31 cellular contexts compared by ENCODE assay signal in the genomic region with DNA sequence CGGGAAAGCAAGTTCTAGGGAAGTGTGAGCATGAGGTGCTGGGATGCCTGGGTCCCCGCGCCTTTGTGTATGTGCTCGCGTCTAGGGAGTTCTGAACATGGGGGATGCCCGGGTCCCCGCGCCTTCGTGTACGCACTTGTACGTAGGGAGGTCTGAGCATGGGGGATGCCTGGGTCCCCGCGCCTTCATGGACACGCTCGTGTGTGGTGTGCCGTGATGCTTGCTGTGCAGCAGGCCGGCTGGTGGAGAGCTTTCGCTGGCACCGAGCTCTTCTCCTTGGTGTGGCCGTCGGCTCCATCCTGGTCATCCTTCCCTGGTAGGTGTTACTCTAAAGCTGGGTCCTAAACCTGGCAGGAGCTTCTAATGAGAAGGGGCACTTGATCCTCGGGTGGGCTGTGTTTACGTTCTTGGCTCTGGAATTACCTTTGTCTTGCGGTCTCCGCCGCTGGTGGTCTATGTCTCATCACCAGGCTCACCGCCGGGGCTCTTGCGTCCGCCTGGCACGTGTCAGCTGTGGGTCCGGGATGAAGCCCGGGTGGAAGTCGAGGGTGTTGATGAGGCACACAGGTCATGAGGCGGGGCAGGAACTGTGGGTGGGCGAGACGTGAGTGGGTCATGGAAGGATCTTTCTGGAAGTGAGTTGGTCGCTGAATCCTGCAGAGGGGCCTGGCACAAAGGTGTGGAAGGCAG.
DNase-seq lines count a peak whose midpoint lies in the region; ATAC-seq, FAIRE-seq and TF ChIP-seq lines count a peak whose summit lies in the region.
"Had no signal": no experiment of that assay in that cellular context is flagged by ENCODE, and none has a peak within 500 bp of the region (broad histone marks: within the 10 kb centered on the region; RNA-seq: fewer than 3 reads in every experiment).

No MANE protein-coding gene starts in this region.

- H3K4me1 Mint-ChIP-seq in glutamatergic neuron (ENCODE audit: low read depth, unreplicated experiment) = peaks cover 20% of the 10 kb centered on the region

- peaks cover 8% of the 10 kb centered on the region for H3K9me3 Mint-ChIP-seq in glutamatergic neuron (ENCODE audit: unreplicated experiment)
- H3K9me3 Mint-ChIP-seq: activated B cell treated with CpG ODN at 0.5 μM for 24 hours; activated naive CD4-positive, alpha-beta T cell treated with anti-CD3 and anti-CD28 coated beads for 36 hours; memory B cell had no signal

- H3K36me3 ChIP-seq in HepG2 (replicated peaks in 1 of 2; ENCODE audit: control insufficient read depth in 1 of 2, insufficient read depth in 2 of 2, low read length in 2 of 2) (peaks cover 3 to 17% of the 10 kb centered on the region in 2 experiments; a peak in 4 of 5 replicates), right lobe of liver (no peaks in the 10 kb centered on the region), osteoblast (ENCODE audit: insufficient read depth, low read length) (peaks cover 19% of the 10 kb centered on the region), uterus (no peaks in the 10 kb centered on the region)
- H3K36me3 ChIP-seq: prostate gland had no signal

- intact Hi-C loops in HepG2 (cut with micrococcal nuclease; ENCODE audit: unreplicated experiment) (no loop called here), right lobe of liver (cut with DNase I) (no loop called here), uterus (cut with DNase I; ENCODE audit: low total_unique reads) (no loop called here)

- H3K36me3 Mint-ChIP-seq in glutamatergic neuron (ENCODE audit: unreplicated experiment) = peaks cover 4% of the 10 kb centered on the region

- H3K9me3 ChIP-seq in HepG2 (ENCODE audit: low read length) (no peaks in the 10 kb centered on the region), right lobe of liver (no peaks in the 10 kb centered on the region), osteoblast (ENCODE audit: low read depth, low read length) (no peaks in the 10 kb centered on the region), uterus (no peaks in the 10 kb centered on the region)
- H3K9me3 ChIP-seq: body of pancreas, esophagus muscularis mucosa, neutrophil, prostate gland, SJSA1, upper lobe of left lung had no signal

- H3K9ac ChIP-seq in HepG2 (ENCODE audit: insufficient read depth, low read depth, low read length) = no peak overlapping the region

- H3K27ac Mint-ChIP-seq in glutamatergic neuron (ENCODE audit: unreplicated experiment) = peak overlapping the region; percentile 18
- H3K27ac Mint-ChIP-seq: activated B cell treated with CpG ODN at 0.5 μM for 24 hours; activated naive CD4-positive, alpha-beta T cell treated with anti-CD3 and anti-CD28 coated beads for 36 hours; memory B cell had no signal

- no peak for DNase-seq in HepG2 (ENCODE audit: low spot score)
- no peak for DNase-seq in right lobe of liver
- no peak for DNase-seq in glutamatergic neuron
- DNase-seq in osteoblast (ENCODE audit: insufficient read length, low spot score, missing footprints) = peak; percentile 36
- DNase-seq in uterus = no peak
- DNase-seq in medulla oblongata (ENCODE audit: extremely low spot score) = no peak
- DNase-seq in kidney tubule cell (ENCODE audit: low spot score) = no peak
- no peak for DNase-seq in NK-92 treated with Interleukin-12 subunit alpha and Interleukin-12 subunit beta, amount 100 ng/mL, for 24 hours (lab: John Stamatoyannopoulos, UW)
- DNase-seq: activated B cell treated with CpG ODN at 0.5 μM for 24 hours; activated naive CD4-positive, alpha-beta T cell treated with anti-CD3 and anti-CD28 coated beads for 36 hours; activated T-cell treated with anti-CD3 and anti-CD28 coated beads, Interleukin-2, amount 50 U/mL, for 48 hours; body of pancreas; dermis blood vessel endothelial cell; DMS 273 treated with DMSO at 0.1 percent for 48 hours; foreskin fibroblast; NCI-H1048; NCI-H1694; NCI-H82; RPMI8226; stimulated activated CD4-positive, alpha-beta T cell treated with anti-CD3 and anti-CD28 coated beads, Interleukin-15, amount 100 ng/mL, for 24 hours; stimulated activated CD4-positive, alpha-beta T cell treated with anti-CD3 and anti-CD28 coated beads, Interleukin-4, amount 100 ng/mL, for 4 hours; substantia nigra; T-helper 1 cell had no signal

- ATAC-seq in HepG2 (no peak), right lobe of liver (no peak)
- ATAC-seq: body of pancreas had no signal

- TF ChIP-seq EP300 in HepG2 (IDR thresholded peaks at IDR 0.05; ENCODE audit: low read depth in 2 of 2, low read length in 2 of 2) (no peak), HepG2 (CRISPR knock-in tag; IDR thresholded peaks at IDR 0.05; ENCODE audit: borderline replicate concordance) (no peak)

- peaks cover 5% of the 10 kb centered on the region for H3K27me3 Mint-ChIP-seq in glutamatergic neuron (ENCODE audit: unreplicated experiment)
- H3K27me3 Mint-ChIP-seq: activated B cell treated with CpG ODN at 0.5 μM for 24 hours, memory B cell had no signal

- H3K4me1 ChIP-seq in HepG2 (ENCODE audit: insufficient read depth, low read length) = no peaks in the 10 kb centered on the region
- no peaks in the 10 kb centered on the region for H3K4me1 ChIP-seq in right lobe of liver
- peaks cover 20% of the 10 kb centered on the region for H3K4me1 ChIP-seq in osteoblast (ENCODE audit: insufficient read depth, low read length)
- H3K4me1 ChIP-seq in uterus = peaks cover 0 to 17% of the 10 kb centered on the region in 2 donors

- TF ChIP-seq CTCF in HepG2 (CRISPR knock-in tag; IDR thresholded peaks at IDR 0.05) (no peak), right lobe of liver (IDR thresholded peaks at IDR 0.05) (no peak), glutamatergic neuron (IDR thresholded peaks at IDR 0.05; ENCODE audit: partially characterized antibody, unreplicated experiment) (no peak), osteoblast (IDR thresholded peaks at IDR 0.05; ENCODE audit: extremely low read depth, low read depth, low read length) (no peak), uterus (IDR thresholded peaks at IDR 0.05) (no peak)

- TF ChIP-seq RAD21 in HepG2 (CRISPR knock-in tag; IDR thresholded peaks at IDR 0.05) = no peak

- CTCF ChIA-PET in HepG2 (lab: Yijun Ruan, JAX; ENCODE audit: low intra/inter-chr PET ratio, low total read pairs) = no interaction called here

- POLR2A ChIA-PET in HepG2 (lab: Yijun Ruan, JAX) = no interaction called here

- no peak overlapping the region for H3K27ac ChIP-seq in HepG2 (ENCODE audit: extremely low read length, insufficient read depth, low read length)
- no peak overlapping the region for H3K27ac ChIP-seq in right lobe of liver
- no peak overlapping the region for H3K27ac ChIP-seq in osteoblast (ENCODE audit: low read depth, low read length)
- peak overlapping the region; percentile 10 to 94 for H3K27ac ChIP-seq in uterus
- H3K27ac ChIP-seq: body of pancreas, esophagus muscularis mucosa, prostate gland, SJSA1 had no signal

- FAIRE-seq in HepG2 (lab: Jason Lieb, UNC) = no peak
- FAIRE-seq: GM18507, H54 had no signal

- no peaks in the 10 kb centered on the region; the same call in 1 of the 2 replicates for H4K20me1 ChIP-seq in HepG2 (ENCODE audit: insufficient read depth, low read length)
- H4K20me1 ChIP-seq in osteoblast (ENCODE audit: insufficient read depth, low read length) = no peaks in the 10 kb centered on the region

- H3K4me2 ChIP-seq in HepG2 (ENCODE audit: low read depth, low read length) (no peak overlapping the region), osteoblast (ENCODE audit: insufficient read depth, low read length) (no peak overlapping the region)

- H3K4me3 Mint-ChIP-seq in glutamatergic neuron (ENCODE audit: unreplicated experiment) = no peak overlapping the region
- H3K4me3 Mint-ChIP-seq: activated B cell treated with CpG ODN at 0.5 μM for 24 hours; activated naive CD4-positive, alpha-beta T cell treated with anti-CD3 and anti-CD28 coated beads for 36 hours; memory B cell had no signal

- no peak overlapping the region for H2AFZ ChIP-seq in HepG2 (ENCODE audit: low read length)
- no peak overlapping the region for H2AFZ ChIP-seq in osteoblast (ENCODE audit: low read length)

- H3K4me3 ChIP-seq in HepG2 (replicated peaks in 1 of 3; ENCODE audit: insufficient read depth in 1 of 3, low read depth in 2 of 3, low read length in 3 of 3) (no peak overlapping the region), right lobe of liver (no peak overlapping the region), osteoblast (ENCODE audit: insufficient read depth, low read length) (no peak overlapping the region), uterus (no peak overlapping the region)
- H3K4me3 ChIP-seq: body of pancreas, esophagus muscularis mucosa, prostate gland, SJSA1, upper lobe of left lung had no signal

- H3K27me3 ChIP-seq in HepG2 (ENCODE audit: control insufficient read depth in 1 of 2, insufficient read depth in 2 of 2, low read length in 2 of 2) = no peaks in the 10 kb centered on the region
- H3K27me3 ChIP-seq in right lobe of liver = no peaks in the 10 kb centered on the region
- no peaks in the 10 kb centered on the region for H3K27me3 ChIP-seq in osteoblast (ENCODE audit: insufficient read depth, low read length)
- no peaks in the 10 kb centered on the region for H3K27me3 ChIP-seq in uterus
- H3K27me3 ChIP-seq: body of pancreas, esophagus muscularis mucosa, neutrophil, SJSA1, upper lobe of left lung had no signal

- no TSS peak for BruUV-seq in HepG2 (replicated peaks; lab: Mats Ljungman, UMichigan)

- WGBS in HepG2 (ENCODE audit: low lambda C conversion rate) = 98% methylated on average over 26 of the region's 38 CpGs
- WGBS in right lobe of liver (ENCODE audit: insufficient coverage, low coverage, low lambda C conversion rate, missing lambda C conversion rate) = 67% methylated on average over 5 of the region's 38 CpGs

- H3K79me2 ChIP-seq in HepG2 (ENCODE audit: insufficient read depth, low read length) (peaks cover 2% of the 10 kb centered on the region), osteoblast (ENCODE audit: insufficient read depth, low read length) (peaks cover 48% of the 10 kb centered on the region)

- in situ Hi-C loops in HepG2 (cut with HindIII; ENCODE audit: extremely low pct_ligation_motif_present, low pct_unique_long_range_greater_than_20kb) = no loop called here

- TF ChIP-seq POLR2A in HepG2 (IDR thresholded peaks at IDR 0.05; ENCODE audit: insufficient read depth in 1 of 2, low read depth in 2 of 2, low read length in 2 of 2) = no peak
- no peak for TF ChIP-seq POLR2A in right lobe of liver (IDR thresholded peaks at IDR 0.05)
- no peak for TF ChIP-seq POLR2A in uterus (IDR thresholded peaks at IDR 0.05)

TF ChIP-seq in HepG2, 621 proteins besides CTCF, POLR2A, EP300 and RAD21:
- no peak for TF ChIP-seq MTA3 (CRISPR knock-in tag; IDR thresholded peaks at IDR 0.05)
- no peak for TF ChIP-seq HIVEP1 (CRISPR knock-in tag; IDR thresholded peaks at IDR 0.05)
- TF ChIP-seq GLI4 (CRISPR knock-in tag; IDR thresholded peaks at IDR 0.05; ENCODE audit: borderline replicate concordance) = no peak
- TF ChIP-seq AGO2 (optimal IDR thresholded peaks at IDR 0.05; ENCODE audit: low read depth, low read length) = peak; percentile 22
- TF ChIP-seq ZNF878 (CRISPR knock-in tag; IDR thresholded peaks at IDR 0.05) = no peak

Comparison
In these comparisons a context has a peak if more than half of its experiments do, and no peak if none do; other contexts are left out.
1. H3K27ac ChIP-seq: peak in uterus (2 of 2); none in HepG2 (single experiment), right lobe of liver (0 of 3) and osteoblast (single experiment).